Comparison of ENCODE assay signal across 1 cellular context in the genomic region with DNA sequence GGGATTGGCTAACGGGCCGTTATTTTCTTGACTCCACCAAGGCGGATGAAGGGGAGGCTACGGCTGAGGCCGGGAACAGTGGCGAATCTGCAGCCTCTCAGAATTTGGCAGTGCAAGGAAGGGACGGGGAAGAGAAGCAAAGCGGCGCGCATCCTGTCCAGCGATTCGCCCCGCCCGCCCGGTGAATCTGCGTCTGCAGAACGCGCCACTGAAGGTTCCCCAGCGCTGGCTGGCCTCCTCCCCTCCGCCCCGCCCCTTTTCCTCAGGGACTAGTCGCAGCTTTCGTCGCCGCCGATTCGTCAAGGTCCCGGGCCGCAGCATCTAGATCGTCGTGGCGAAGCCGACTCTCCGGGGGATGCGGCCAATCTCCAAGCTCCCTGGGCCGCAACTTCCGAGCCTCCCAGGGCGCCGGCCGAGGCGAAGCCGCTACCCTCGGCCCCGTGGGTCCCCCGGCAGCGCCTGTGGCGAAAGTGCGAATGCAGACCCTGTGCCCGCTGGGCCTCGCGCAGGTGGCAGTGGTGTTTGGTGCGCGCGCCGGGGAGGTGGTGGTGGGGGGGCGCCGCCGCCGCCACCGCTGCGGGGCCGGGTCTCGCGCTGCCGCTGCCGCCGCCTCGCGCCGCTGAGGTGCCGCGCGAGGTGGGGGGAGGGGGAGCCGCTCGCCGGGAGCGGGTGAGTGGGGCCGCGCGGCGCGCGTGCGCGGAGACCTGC.
TF ChIP-seq lines count a peak whose summit lies in the region.

A gene (plus strand): TSS at position 299 of the 708 bp plus-strand sequence. CDS start 978 bp downstream, outside the sequence.

TF ChIP-seq in K562, 482 proteins besides CTCF, POLR2A, EP300 and RAD21 (continued from another document and continues in another):
- TF ChIP-seq, protein P1, sequence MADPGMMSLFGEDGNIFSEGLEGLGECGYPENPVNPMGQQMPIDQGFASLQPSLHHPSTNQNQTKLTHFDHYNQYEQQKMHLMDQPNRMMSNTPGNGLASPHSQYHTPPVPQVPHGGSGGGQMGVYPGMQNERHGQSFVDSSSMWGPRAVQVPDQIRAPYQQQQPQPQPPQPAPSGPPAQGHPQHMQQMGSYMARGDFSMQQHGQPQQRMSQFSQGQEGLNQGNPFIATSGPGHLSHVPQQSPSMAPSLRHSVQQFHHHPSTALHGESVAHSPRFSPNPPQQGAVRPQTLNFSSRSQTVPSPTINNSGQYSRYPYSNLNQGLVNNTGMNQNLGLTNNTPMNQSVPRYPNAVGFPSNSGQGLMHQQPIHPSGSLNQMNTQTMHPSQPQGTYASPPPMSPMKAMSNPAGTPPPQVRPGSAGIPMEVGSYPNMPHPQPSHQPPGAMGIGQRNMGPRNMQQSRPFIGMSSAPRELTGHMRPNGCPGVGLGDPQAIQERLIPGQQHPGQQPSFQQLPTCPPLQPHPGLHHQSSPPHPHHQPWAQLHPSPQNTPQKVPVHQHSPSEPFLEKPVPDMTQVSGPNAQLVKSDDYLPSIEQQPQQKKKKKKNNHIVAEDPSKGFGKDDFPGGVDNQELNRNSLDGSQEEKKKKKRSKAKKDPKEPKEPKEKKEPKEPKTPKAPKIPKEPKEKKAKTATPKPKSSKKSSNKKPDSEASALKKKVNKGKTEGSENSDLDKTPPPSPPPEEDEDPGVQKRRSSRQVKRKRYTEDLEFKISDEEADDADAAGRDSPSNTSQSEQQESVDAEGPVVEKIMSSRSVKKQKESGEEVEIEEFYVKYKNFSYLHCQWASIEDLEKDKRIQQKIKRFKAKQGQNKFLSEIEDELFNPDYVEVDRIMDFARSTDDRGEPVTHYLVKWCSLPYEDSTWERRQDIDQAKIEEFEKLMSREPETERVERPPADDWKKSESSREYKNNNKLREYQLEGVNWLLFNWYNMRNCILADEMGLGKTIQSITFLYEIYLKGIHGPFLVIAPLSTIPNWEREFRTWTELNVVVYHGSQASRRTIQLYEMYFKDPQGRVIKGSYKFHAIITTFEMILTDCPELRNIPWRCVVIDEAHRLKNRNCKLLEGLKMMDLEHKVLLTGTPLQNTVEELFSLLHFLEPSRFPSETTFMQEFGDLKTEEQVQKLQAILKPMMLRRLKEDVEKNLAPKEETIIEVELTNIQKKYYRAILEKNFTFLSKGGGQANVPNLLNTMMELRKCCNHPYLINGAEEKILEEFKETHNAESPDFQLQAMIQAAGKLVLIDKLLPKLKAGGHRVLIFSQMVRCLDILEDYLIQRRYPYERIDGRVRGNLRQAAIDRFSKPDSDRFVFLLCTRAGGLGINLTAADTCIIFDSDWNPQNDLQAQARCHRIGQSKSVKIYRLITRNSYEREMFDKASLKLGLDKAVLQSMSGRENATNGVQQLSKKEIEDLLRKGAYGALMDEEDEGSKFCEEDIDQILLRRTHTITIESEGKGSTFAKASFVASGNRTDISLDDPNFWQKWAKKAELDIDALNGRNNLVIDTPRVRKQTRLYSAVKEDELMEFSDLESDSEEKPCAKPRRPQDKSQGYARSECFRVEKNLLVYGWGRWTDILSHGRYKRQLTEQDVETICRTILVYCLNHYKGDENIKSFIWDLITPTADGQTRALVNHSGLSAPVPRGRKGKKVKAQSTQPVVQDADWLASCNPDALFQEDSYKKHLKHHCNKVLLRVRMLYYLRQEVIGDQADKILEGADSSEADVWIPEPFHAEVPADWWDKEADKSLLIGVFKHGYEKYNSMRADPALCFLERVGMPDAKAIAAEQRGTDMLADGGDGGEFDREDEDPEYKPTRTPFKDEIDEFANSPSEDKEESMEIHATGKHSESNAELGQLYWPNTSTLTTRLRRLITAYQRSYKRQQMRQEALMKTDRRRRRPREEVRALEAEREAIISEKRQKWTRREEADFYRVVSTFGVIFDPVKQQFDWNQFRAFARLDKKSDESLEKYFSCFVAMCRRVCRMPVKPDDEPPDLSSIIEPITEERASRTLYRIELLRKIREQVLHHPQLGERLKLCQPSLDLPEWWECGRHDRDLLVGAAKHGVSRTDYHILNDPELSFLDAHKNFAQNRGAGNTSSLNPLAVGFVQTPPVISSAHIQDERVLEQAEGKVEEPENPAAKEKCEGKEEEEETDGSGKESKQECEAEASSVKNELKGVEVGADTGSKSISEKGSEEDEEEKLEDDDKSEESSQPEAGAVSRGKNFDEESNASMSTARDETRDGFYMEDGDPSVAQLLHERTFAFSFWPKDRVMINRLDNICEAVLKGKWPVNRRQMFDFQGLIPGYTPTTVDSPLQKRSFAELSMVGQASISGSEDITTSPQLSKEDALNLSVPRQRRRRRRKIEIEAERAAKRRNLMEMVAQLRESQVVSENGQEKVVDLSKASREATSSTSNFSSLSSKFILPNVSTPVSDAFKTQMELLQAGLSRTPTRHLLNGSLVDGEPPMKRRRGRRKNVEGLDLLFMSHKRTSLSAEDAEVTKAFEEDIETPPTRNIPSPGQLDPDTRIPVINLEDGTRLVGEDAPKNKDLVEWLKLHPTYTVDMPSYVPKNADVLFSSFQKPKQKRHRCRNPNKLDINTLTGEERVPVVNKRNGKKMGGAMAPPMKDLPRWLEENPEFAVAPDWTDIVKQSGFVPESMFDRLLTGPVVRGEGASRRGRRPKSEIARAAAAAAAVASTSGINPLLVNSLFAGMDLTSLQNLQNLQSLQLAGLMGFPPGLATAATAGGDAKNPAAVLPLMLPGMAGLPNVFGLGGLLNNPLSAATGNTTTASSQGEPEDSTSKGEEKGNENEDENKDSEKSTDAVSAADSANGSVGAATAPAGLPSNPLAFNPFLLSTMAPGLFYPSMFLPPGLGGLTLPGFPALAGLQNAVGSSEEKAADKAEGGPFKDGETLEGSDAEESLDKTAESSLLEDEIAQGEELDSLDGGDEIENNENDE (IDR thresholded peaks at IDR 0.05; ENCODE audit: low read depth, low read length): no peak
- TF ChIP-seq, protein P2, sequence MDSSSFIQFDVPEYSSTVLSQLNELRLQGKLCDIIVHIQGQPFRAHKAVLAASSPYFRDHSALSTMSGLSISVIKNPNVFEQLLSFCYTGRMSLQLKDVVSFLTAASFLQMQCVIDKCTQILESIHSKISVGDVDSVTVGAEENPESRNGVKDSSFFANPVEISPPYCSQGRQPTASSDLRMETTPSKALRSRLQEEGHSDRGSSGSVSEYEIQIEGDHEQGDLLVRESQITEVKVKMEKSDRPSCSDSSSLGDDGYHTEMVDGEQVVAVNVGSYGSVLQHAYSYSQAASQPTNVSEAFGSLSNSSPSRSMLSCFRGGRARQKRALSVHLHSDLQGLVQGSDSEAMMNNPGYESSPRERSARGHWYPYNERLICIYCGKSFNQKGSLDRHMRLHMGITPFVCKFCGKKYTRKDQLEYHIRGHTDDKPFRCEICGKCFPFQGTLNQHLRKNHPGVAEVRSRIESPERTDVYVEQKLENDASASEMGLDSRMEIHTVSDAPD (CRISPR knock-in tag; IDR thresholded peaks at IDR 0.05): no peak
- TF ChIP-seq MAFG (tag; conservative IDR thresholded peaks at IDR 0.05): no peak
- TF ChIP-seq, protein P3, sequence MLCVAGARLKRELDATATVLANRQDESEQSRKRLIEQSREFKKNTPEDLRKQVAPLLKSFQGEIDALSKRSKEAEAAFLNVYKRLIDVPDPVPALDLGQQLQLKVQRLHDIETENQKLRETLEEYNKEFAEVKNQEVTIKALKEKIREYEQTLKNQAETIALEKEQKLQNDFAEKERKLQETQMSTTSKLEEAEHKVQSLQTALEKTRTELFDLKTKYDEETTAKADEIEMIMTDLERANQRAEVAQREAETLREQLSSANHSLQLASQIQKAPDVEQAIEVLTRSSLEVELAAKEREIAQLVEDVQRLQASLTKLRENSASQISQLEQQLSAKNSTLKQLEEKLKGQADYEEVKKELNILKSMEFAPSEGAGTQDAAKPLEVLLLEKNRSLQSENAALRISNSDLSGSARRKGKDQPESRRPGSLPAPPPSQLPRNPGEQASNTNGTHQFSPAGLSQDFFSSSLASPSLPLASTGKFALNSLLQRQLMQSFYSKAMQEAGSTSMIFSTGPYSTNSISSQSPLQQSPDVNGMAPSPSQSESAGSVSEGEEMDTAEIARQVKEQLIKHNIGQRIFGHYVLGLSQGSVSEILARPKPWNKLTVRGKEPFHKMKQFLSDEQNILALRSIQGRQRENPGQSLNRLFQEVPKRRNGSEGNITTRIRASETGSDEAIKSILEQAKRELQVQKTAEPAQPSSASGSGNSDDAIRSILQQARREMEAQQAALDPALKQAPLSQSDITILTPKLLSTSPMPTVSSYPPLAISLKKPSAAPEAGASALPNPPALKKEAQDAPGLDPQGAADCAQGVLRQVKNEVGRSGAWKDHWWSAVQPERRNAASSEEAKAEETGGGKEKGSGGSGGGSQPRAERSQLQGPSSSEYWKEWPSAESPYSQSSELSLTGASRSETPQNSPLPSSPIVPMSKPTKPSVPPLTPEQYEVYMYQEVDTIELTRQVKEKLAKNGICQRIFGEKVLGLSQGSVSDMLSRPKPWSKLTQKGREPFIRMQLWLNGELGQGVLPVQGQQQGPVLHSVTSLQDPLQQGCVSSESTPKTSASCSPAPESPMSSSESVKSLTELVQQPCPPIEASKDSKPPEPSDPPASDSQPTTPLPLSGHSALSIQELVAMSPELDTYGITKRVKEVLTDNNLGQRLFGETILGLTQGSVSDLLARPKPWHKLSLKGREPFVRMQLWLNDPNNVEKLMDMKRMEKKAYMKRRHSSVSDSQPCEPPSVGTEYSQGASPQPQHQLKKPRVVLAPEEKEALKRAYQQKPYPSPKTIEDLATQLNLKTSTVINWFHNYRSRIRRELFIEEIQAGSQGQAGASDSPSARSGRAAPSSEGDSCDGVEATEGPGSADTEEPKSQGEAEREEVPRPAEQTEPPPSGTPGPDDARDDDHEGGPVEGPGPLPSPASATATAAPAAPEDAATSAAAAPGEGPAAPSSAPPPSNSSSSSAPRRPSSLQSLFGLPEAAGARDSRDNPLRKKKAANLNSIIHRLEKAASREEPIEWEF (CRISPR knock-in tag; IDR thresholded peaks at IDR 0.05): no peak
- TF ChIP-seq GATAD2B (IDR thresholded peaks at IDR 0.05; ENCODE audit: borderline replicate concordance): 0 out of 2 replicates have a peak, but pooled peaks have one; percentile 16
- TF ChIP-seq ZNF668 (CRISPR knock-in tag; IDR thresholded peaks at IDR 0.05): no peak
- no peak for TF ChIP-seq RFX7 (CRISPR knock-in tag; IDR thresholded peaks at IDR 0.05)
- no peak for TF ChIP-seq XRCC4 (IDR thresholded peaks at IDR 0.05; ENCODE audit: extremely low read depth, insufficient read depth, insufficient read length)
- TF ChIP-seq ZNF551 (CRISPR knock-in tag; IDR thresholded peaks at IDR 0.05): no peak
- TF ChIP-seq SNRNP70 (optimal IDR thresholded peaks at IDR 0.05; ENCODE audit: low read depth, low read length): no peak
- TF ChIP-seq CXXC5 (CRISPR knock-in tag; IDR thresholded peaks at IDR 0.05): peak; percentile 90
- no peak for TF ChIP-seq ARNT (IDR thresholded peaks at IDR 0.05)
- peak; percentile 71 for TF ChIP-seq TBP (optimal IDR thresholded peaks at IDR 0.05; ENCODE audit: low read depth, low read length)
- TF ChIP-seq, protein P4, sequence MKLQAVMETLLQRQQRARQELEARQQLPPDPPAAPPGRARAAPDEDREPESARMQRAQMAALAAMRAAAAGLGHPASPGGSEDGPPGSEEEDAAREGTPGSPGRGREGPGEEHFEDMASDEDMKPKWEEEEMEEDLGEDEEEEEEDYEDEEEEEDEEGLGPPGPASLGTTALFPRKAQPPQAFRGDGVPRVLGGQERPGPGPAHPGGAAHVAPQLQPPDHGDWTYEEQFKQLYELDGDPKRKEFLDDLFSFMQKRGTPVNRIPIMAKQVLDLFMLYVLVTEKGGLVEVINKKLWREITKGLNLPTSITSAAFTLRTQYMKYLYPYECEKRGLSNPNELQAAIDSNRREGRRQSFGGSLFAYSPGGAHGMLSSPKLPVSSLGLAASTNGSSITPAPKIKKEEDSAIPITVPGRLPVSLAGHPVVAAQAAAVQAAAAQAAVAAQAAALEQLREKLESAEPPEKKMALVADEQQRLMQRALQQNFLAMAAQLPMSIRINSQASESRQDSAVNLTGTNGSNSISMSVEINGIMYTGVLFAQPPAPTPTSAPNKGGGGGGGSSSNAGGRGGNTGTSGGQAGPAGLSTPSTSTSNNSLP (IDR thresholded peaks at IDR 0.05; ENCODE audit: borderline replicate concordance, low read depth, low read length): no peak
- TF ChIP-seq GATA2 (CRISPR knock-in tag; IDR thresholded peaks at IDR 0.05): no peak
- TF ChIP-seq NRF1 (conservative IDR thresholded peaks at IDR 0.05 in 1 of 2, IDR thresholded peaks at IDR 0.05 in 1 of 2): peak; percentile 75 to 82
- no peak for TF ChIP-seq ESRRA (IDR thresholded peaks at IDR 0.05; ENCODE audit: borderline replicate concordance, low read depth)
- TF ChIP-seq EWSR1 (IDR thresholded peaks at IDR 0.05; ENCODE audit: borderline replicate concordance, low read depth, partially characterized antibody): no peak
- peak; percentile 74 for TF ChIP-seq SMAD4 (CRISPR knock-in tag; conservative IDR thresholded peaks at IDR 0.05)
- TF ChIP-seq KLF16 (IDR thresholded peaks at IDR 0.05): no peak
- no peak for TF ChIP-seq ZNF584 (CRISPR knock-in tag; IDR thresholded peaks at IDR 0.05; ENCODE audit: low read depth)
- no peak for TF ChIP-seq ZKSCAN1 (IDR thresholded peaks at IDR 0.05; ENCODE audit: low read depth, low read length)
- no peak for TF ChIP-seq NUFIP1 (IDR thresholded peaks at IDR 0.05; ENCODE audit: partially characterized antibody)
- no peak for TF ChIP-seq RAD51 (IDR thresholded peaks at IDR 0.05; ENCODE audit: borderline replicate concordance, low read depth)
- no peak for TF ChIP-seq BRCA1 (IDR thresholded peaks at IDR 0.05)
- no peak for TF ChIP-seq BRCA1 (CRISPR knock-in tag; IDR thresholded peaks at IDR 0.05)
- 0 out of 3 replicates have a peak, but pooled peaks of 1 of the 2 experiments have one; percentile 24 for TF ChIP-seq CBX3 (IDR thresholded peaks at IDR 0.05; ENCODE audit: borderline replicate concordance in 1 of 2, low read length in 2 of 2)
- TF ChIP-seq SAP30 (IDR thresholded peaks at IDR 0.05; ENCODE audit: borderline replicate concordance, insufficient read depth, low read depth, low read length, poor library complexity, severe bottlenecking): no peak
- TF ChIP-seq, protein P5, sequence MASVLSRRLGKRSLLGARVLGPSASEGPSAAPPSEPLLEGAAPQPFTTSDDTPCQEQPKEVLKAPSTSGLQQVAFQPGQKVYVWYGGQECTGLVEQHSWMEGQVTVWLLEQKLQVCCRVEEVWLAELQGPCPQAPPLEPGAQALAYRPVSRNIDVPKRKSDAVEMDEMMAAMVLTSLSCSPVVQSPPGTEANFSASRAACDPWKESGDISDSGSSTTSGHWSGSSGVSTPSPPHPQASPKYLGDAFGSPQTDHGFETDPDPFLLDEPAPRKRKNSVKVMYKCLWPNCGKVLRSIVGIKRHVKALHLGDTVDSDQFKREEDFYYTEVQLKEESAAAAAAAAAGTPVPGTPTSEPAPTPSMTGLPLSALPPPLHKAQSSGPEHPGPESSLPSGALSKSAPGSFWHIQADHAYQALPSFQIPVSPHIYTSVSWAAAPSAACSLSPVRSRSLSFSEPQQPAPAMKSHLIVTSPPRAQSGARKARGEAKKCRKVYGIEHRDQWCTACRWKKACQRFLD (CRISPR knock-in tag; IDR thresholded peaks at IDR 0.05): peak; percentile 66; the same call in 1 of the 2 replicates
- TF ChIP-seq SREBF1 (IDR thresholded peaks at IDR 0.05; ENCODE audit: borderline replicate concordance, low read depth, low read length): no peak
- TF ChIP-seq ZNF57 (CRISPR knock-in tag; IDR thresholded peaks at IDR 0.05): no peak
- TF ChIP-seq MCM3 (IDR thresholded peaks at IDR 0.05): no peak
- TF ChIP-seq CBFA2T3 (IDR thresholded peaks at IDR 0.05): no peak
- no peak for TF ChIP-seq FOXA1 (IDR thresholded peaks at IDR 0.05; ENCODE audit: borderline replicate concordance)
- TF ChIP-seq NCOA1 (IDR thresholded peaks at IDR 0.05; ENCODE audit: low read depth): no peak
- 0 out of 2 replicates have a peak, but pooled peaks have one; percentile 59 for TF ChIP-seq PRMT5 (CRISPR knock-in tag; IDR thresholded peaks at IDR 0.05)
- no peak for TF ChIP-seq STAT5B (CRISPR knock-in tag; IDR thresholded peaks at IDR 0.05)
- TF ChIP-seq TFAM (CRISPR knock-in tag; conservative IDR thresholded peaks at IDR 0.05): no peak
- TF ChIP-seq NFYB (IDR thresholded peaks at IDR 0.05; ENCODE audit: extremely low read depth, insufficient read length): peak; percentile 22
- TF ChIP-seq MTA1 (IDR thresholded peaks at IDR 0.05; ENCODE audit: borderline replicate concordance): peak; percentile 93
- TF ChIP-seq KLF1 (tag; IDR thresholded peaks at IDR 0.05): peak; percentile 65
